In the genomic region with DNA sequence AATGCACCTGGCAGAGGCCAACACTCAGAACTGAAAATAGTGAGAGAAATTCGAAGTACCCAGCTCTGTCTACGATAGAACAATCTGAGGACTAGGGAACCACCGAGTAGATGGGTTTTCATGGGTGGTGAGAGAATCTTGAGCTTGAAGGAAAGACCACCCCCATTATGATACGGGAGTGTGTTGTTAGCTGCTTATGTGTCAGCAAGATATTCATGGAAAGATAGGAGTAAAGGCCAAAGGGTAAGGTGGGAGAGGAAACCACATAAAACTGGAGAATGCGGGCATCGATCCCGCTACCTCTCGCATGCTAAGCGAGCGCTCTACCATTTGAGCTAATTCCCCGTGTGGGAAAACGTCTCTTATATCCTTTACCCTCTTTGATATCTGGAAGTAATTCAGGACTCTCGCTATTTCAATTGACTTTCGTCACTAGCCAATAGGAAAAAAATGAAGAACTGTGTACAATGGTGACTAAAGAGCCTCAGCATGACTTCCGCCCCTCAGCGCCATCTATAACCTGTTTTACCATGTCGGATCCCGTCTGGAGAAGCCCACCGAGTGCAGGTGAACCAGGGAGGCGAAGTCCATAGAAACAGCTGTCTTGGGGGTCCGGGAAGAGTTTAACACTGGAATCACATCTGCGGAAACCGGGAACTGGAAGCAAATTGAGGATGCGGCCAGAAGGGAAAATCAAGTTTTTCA, we compare ENCODE assay signal across 9 cellular contexts. TPM values are rescaled to one million over a fixed set of nuclear protein-coding genes. Genes with fewer than 3 reads are reported as not detected.
DNase-seq lines count a peak whose midpoint lies in the region; ATAC-seq, FAIRE-seq and TF ChIP-seq lines count a peak whose summit lies in the region.
"Had no signal": no experiment of that assay in that cellular context is flagged by ENCODE, and none has a peak within 500 bp of the region (broad histone marks: within the 10 kb centered on the region; RNA-seq: fewer than 3 reads in every experiment).

No MANE protein-coding gene starts in this region.

- H3K9ac ChIP-seq in keratinocyte (ENCODE audit: control insufficient read depth, extremely low read depth, insufficient read depth, low read length) = peak overlapping the region; percentile 37

- no peak overlapping the region for H3K27ac ChIP-seq in caudate nucleus (ENCODE audit: low read depth, low read length)
- peak overlapping the region; percentile 45 for H3K27ac ChIP-seq in keratinocyte (ENCODE audit: control insufficient read depth, insufficient read depth, low read length)

- FAIRE-seq in keratinocyte (lab: Jason Lieb, UNC) = peak; percentile 39
- FAIRE-seq: islet of Langerhans had no signal

- dilution Hi-C loops in keratinocyte (cut with MboI; ENCODE audit: extremely low pct_ligation_motif_present, low sequenced_read_pairs) = no loop called here

- peak overlapping the region; percentile 20 for H3K4me2 ChIP-seq in keratinocyte (ENCODE audit: control insufficient read depth, extremely low read depth, insufficient read depth, low read depth, low read length)

- H3K4me1 ChIP-seq in keratinocyte (ENCODE audit: control insufficient read depth, extremely low read depth, insufficient read depth, low read length) = peaks cover 11% of the 10 kb centered on the region

- DNase-seq in GM06990 (ENCODE audit: extremely low read depth, insufficient read length) (peak; percentile 68), NCI-H1694 treated with DMSO at 0.1 percent for 48 hours (lab: John Stamatoyannopoulos, UW) (peak; percentile 92), SW 1271 (lab: John Stamatoyannopoulos, UW) (peak; percentile 79 to 95), caudate nucleus (lab: John Stamatoyannopoulos, UW) (peak in 39 of 61 donors; percentile 13 to 76 (median 46)), keratinocyte (ENCODE audit: low read depth, low spot score) (no peak)
- DNase-seq in stimulated activated CD4-positive, alpha-beta T cell treated with anti-CD3 and anti-CD28 coated beads, Interleukin-12 subunit alpha, Interleukin-12 subunit beta, amount 100 ng/mL, for 24 hours (ENCODE audit: low read depth in 2 of 2) = peak; percentile 46 to 57

- H3K9me1 ChIP-seq in keratinocyte (ENCODE audit: control insufficient read depth, extremely low read depth, insufficient read depth, low read length) = no peaks in the 10 kb centered on the region

- peak overlapping the region; percentile 61 for H3K4me3 ChIP-seq in GM06990 (replicated peaks; ENCODE audit: low read depth, low read length)
- peak overlapping the region; percentile 24 to 52 (median 30) for H3K4me3 ChIP-seq in keratinocyte (ENCODE audit: control insufficient read depth in 2 of 3, extremely low read depth in 1 of 3, insufficient read depth in 2 of 3, low read depth in 1 of 3, low read length in 3 of 3)

- H3K36me3 ChIP-seq in GM06990 (ENCODE audit: control insufficient read depth, insufficient read depth, low read length) (no peaks in the 10 kb centered on the region), keratinocyte (ENCODE audit: control insufficient read depth in 2 of 2, extremely low read depth in 1 of 2, insufficient read depth in 2 of 2, low read length in 2 of 2) (no peaks in the 10 kb centered on the region)

- no peaks in the 10 kb centered on the region for H3K79me2 ChIP-seq in keratinocyte (ENCODE audit: control insufficient read depth, insufficient read depth, low read length)

- H3K27me3 ChIP-seq in GM06990 (replicated peaks; ENCODE audit: control insufficient read depth, insufficient read depth, low read length) (no peaks in the 10 kb centered on the region), keratinocyte (ENCODE audit: control insufficient read depth, extremely low read depth, insufficient read depth, low read length) (no peaks in the 10 kb centered on the region)

- no peak for TF ChIP-seq CTCF in GM06990 (IDR thresholded peaks at IDR 0.05; ENCODE audit: insufficient read depth, low read length, poor library complexity, severe bottlenecking)
- no peak for TF ChIP-seq CTCF in keratinocyte (optimal IDR thresholded peaks at IDR 0.05 in 1 of 3, IDR thresholded peaks at IDR 0.05 in 1 of 3, conservative IDR thresholded peaks at IDR 0.05 in 1 of 3; ENCODE audit: extremely low read depth in 1 of 3, insufficient read depth in 2 of 3, low read length in 3 of 3)

- no peaks in the 10 kb centered on the region for H3K9me3 ChIP-seq in keratinocyte (ENCODE audit: control insufficient read depth, low read depth, low read length)

- no peaks in the 10 kb centered on the region for H4K20me1 ChIP-seq in keratinocyte (ENCODE audit: control insufficient read depth, extremely low read depth, insufficient read depth, low read length)

- peak overlapping the region; percentile 17 for H2AFZ ChIP-seq in keratinocyte (ENCODE audit: control insufficient read depth, low read length)

- ATAC-seq in HG03565 (IDR thresholded peaks at IDR 0.05; ENCODE audit: unreplicated experiment) (no peak), GM18520 (IDR thresholded peaks at IDR 0.05; ENCODE audit: unreplicated experiment) (no peak)

RNA-seq across cellular contexts. Expression of a gene that starts 25.0 kb away (rescaled TPM):
- 16.0 to 21.4 TPM (median 16.8 TPM) in 3 replicates for polyA plus RNA-seq in keratinocyte
- 6.1 TPM for polyA plus RNA-seq in keratinocyte (2011; ENCODE audit: low read depth)
- polyA plus RNA-seq in keratinocyte (2011; cell fraction: cytosol; rRNA removed) = 14.3 and 14.6 TPM in 2 replicates
- polyA plus RNA-seq in keratinocyte (2011; cell fraction: nucleus; rRNA removed) = 11.0 and 13.1 TPM in 2 replicates
- polyA plus RNA-seq in keratinocyte (2012; ENCODE audit: low replicate concordance) = 12.8 and 15.0 TPM in 2 replicates
- polyA minus RNA-seq in keratinocyte = 8.2 to 16.3 TPM (median 10.7 TPM) in 3 replicates
- polyA minus RNA-seq in keratinocyte (2011; cell fraction: cytosol; rRNA and poly(A)+ RNA removed) = 17.6 TPM
- polyA minus RNA-seq in keratinocyte (2011; cell fraction: nucleus; rRNA and poly(A)+ RNA removed) = 6.4 and 7.4 TPM in 2 replicates

RNA-seq across cellular contexts. Expression of a gene that starts 33.6 kb away (rescaled TPM):
- polyA plus RNA-seq in keratinocyte = 46.4 to 62.6 TPM (median 54.0 TPM) in 3 replicates
- 8.6 TPM for polyA plus RNA-seq in keratinocyte (2011; ENCODE audit: low read depth)
- polyA plus RNA-seq in keratinocyte (2011; cell fraction: cytosol; rRNA removed) = 52.5 and 77.7 TPM in 2 replicates
- 49.5 and 51.9 TPM in 2 replicates for polyA plus RNA-seq in keratinocyte (2011; cell fraction: nucleus; rRNA removed)
- polyA plus RNA-seq in keratinocyte (2012; ENCODE audit: low replicate concordance) = 41.1 and 52.6 TPM in 2 replicates
- 9.9 to 26.7 TPM (median 24.5 TPM) in 3 replicates for polyA minus RNA-seq in keratinocyte
- polyA minus RNA-seq in keratinocyte (2011; cell fraction: cytosol; rRNA and poly(A)+ RNA removed) = 45.5 TPM
- polyA minus RNA-seq in keratinocyte (2011; cell fraction: nucleus; rRNA and poly(A)+ RNA removed) = 11.4 and 17.5 TPM in 2 replicates
